ENCODE assay signal across 1 cellular context in the genomic region with DNA sequence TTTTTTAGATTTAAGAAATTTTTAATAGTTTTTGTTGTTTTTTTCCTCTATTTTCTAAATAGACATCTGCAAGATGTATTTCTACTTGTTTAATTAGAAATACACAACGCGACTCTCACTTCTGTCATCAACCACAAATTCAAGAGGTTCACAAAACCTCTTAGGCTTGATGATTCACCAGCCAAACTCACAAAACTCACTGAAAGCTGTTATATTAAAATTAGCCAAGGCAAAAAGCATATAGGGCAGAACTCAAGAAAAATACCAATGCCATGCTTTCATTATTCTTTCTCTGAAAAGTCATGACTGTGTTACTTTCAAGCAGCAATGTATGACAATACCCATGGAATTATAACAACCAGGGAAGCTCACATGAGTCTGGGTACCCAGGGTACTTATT.
TF ChIP-seq lines count a peak whose summit lies in the region.

No MANE protein-coding gene starts in this region.

TF ChIP-seq in IMR-90, 13 proteins besides CTCF, POLR2A, EP300 and RAD21:
- TF ChIP-seq BHLHE40 (IDR thresholded peaks at IDR 0.05; ENCODE audit: low read depth, low read length) (no peak), CEBPB (IDR thresholded peaks at IDR 0.05; ENCODE audit: low read depth, low read length) (no peak), RCOR1 (IDR thresholded peaks at IDR 0.05; ENCODE audit: insufficient replicate concordance, low read length) (no peak), MAZ (IDR thresholded peaks at IDR 0.05; ENCODE audit: borderline replicate concordance, low read depth, low read length) (no peak), SMC3 (IDR thresholded peaks at IDR 0.05; ENCODE audit: low read depth, low read length) (no peak), MXI1 (IDR thresholded peaks at IDR 0.05; ENCODE audit: borderline replicate concordance, low read depth, low read length) (no peak), ELK1 (IDR thresholded peaks at IDR 0.05; ENCODE audit: borderline replicate concordance, low read depth, low read length) (no peak), NFE2L2 (IDR thresholded peaks at IDR 0.05; ENCODE audit: low read depth, low read length) (no peak), MAFK (IDR thresholded peaks at IDR 0.05; ENCODE audit: low read depth, low read length) (no peak), USF2 (IDR thresholded peaks at IDR 0.05; ENCODE audit: low read depth, low read length) (no peak), RFX5 (IDR thresholded peaks at IDR 0.05; ENCODE audit: low read depth, low read length) (no peak), FOS (IDR thresholded peaks at IDR 0.05; ENCODE audit: low read depth, low read length) (no peak), CHD1 (IDR thresholded peaks at IDR 0.05; ENCODE audit: low read depth, low read length) (no peak)
TF ChIP-seq in IMR-90: peak in this region for 0.
